In genomic region chr4:38132140-38132673, GRCh38 we compare ENCODE assay signal across 8 cellular contexts.
DNase-seq lines count a peak whose midpoint lies in the region; ATAC-seq and TF ChIP-seq lines count a peak whose summit lies in the region.

No MANE protein-coding gene starts in this region.

- H3K4me3 Mint-ChIP-seq in activated naive CD8-positive, alpha-beta T cell treated with anti-CD3 and anti-CD28 coated beads, Interleukin-2, amount 50 U/mL, for 24 hours: peak overlapping the region; percentile 70

- ATAC-seq in HG02588 (IDR thresholded peaks at IDR 0.05; ENCODE audit: unreplicated experiment): peak; percentile 78
- peak; percentile 63 for ATAC-seq in activated naive CD8-positive, alpha-beta T cell treated with anti-CD3 and anti-CD28 coated beads, Interleukin-2, amount 50 U/mL, for 24 hours

- H3K27me3 Mint-ChIP-seq in activated naive CD8-positive, alpha-beta T cell treated with anti-CD3 and anti-CD28 coated beads, Interleukin-2, amount 50 U/mL, for 24 hours: peaks cover 1% of the 10 kb centered on the region

- TF ChIP-seq CTCF in GM10248 (IDR thresholded peaks at IDR 0.05; ENCODE audit: control extremely low read depth, extremely low read depth, low read depth, missing control alignments): no peak

- peaks cover 60% of the 10 kb centered on the region for H3K4me1 Mint-ChIP-seq in activated naive CD8-positive, alpha-beta T cell treated with anti-CD3 and anti-CD28 coated beads, Interleukin-2, amount 50 U/mL, for 24 hours

- POLR2A ChIA-PET in GM10248 (lab: Yijun Ruan, JAX): interaction anchor here (0.6 to 2.0 kb wide), 11 partner anchors 11 to 651 kb away, joined by 3 to 15 read pairs (median 4); partner anchors contain the start of gene TLR10

- H3K36me3 Mint-ChIP-seq in activated naive CD8-positive, alpha-beta T cell treated with anti-CD3 and anti-CD28 coated beads, Interleukin-2, amount 50 U/mL, for 24 hours (ENCODE audit: low read depth): peaks cover 35% of the 10 kb centered on the region

- DNase-seq in GM10248 (ENCODE audit: extremely low spot score) (peak; percentile 72), RPMI8226 (peak; percentile 85), hippocampal formation (lab: John Stamatoyannopoulos, UW) (peak; percentile 17 to 40), NCI-H1930 (lab: John Stamatoyannopoulos, UW) (no peak), NCI-H1105 (lab: John Stamatoyannopoulos, UW) (no peak)
- DNase-seq in activated naive CD8-positive, alpha-beta T cell treated with anti-CD3 and anti-CD28 coated beads, Interleukin-2, amount 50 U/mL, for 24 hours: peak; percentile 63
- DNase-seq in stimulated activated CD4-positive, alpha-beta T cell treated with anti-CD3 and anti-CD28 coated beads, Interleukin-12 subunit alpha, Interleukin-12 subunit beta, amount 100 ng/mL, for 24 hours (ENCODE audit: low read depth in 2 of 2): peak; percentile 46 to 57

- CTCF ChIA-PET in GM10248 (lab: Yijun Ruan, JAX): interaction anchor here (0.9 to 4.1 kb wide), 19 partner anchors 12 to 672 kb away, joined by 3 to 25 read pairs (median 4); partner anchors contain the start of genes TLR1 and TLR10

- H3K27ac Mint-ChIP-seq in activated naive CD8-positive, alpha-beta T cell treated with anti-CD3 and anti-CD28 coated beads, Interleukin-2, amount 50 U/mL, for 24 hours: peak overlapping the region; percentile 96

- no peaks in the 10 kb centered on the region for H3K9me3 Mint-ChIP-seq in activated naive CD8-positive, alpha-beta T cell treated with anti-CD3 and anti-CD28 coated beads, Interleukin-2, amount 50 U/mL, for 24 hours

Comparison
In these comparisons a context has a peak if more than half of its experiments do, and no peak if none do; other contexts are left out.
1. DNase-seq: peak in GM10248 (single experiment), RPMI8226 (single experiment), activated naive CD8-positive, alpha-beta T cell treated with anti-CD3 and anti-CD28 coated beads, Interleukin-2, amount 50 U/mL, for 24 hours (single experiment), hippocampal formation (2 of 2) and stimulated activated CD4-positive, alpha-beta T cell treated with anti-CD3 and anti-CD28 coated beads, Interleukin-12 subunit alpha, Interleukin-12 subunit beta, amount 100 ng/mL, for 24 hours (2 of 2); none in NCI-H1930 (0 of 2) and NCI-H1105 (single experiment).